8 cellular contexts compared by ENCODE assay signal in genomic region chr6:28251648-28252506, GRCh38. TPM values are rescaled to one million over a fixed set of nuclear protein-coding genes. Genes with fewer than 3 reads are reported as not detected.
A peak's percentile ranks its signal among the peaks of the same experiment; 100 is the strongest.
DNase-seq lines count a peak whose midpoint lies in the region; ATAC-seq and TF ChIP-seq lines count a peak whose summit lies in the region.

TSS of gene ZKSCAN4 (minus strand) at chr6:28252269. CDS start at chr6:28251980, 289 bp downstream.

- ATAC-seq in lung (ENCODE audit: insufficient read depth, low FRiP score), result peak; percentile 97

- CTCF ChIA-PET in activated CD4-positive, alpha-beta memory T cell treated with anti-CD3 and anti-CD28 coated beads, Interleukin-2, amount 10 ng/mL, durations not matched to agents 7 days and 5 days (lab: Charles Lee), result interaction anchor here (0.7 to 2.1 kb wide), 6 partner anchors 15 to 147 kb away, joined by 3 to 12 read pairs (median 4); partner anchors contain the start of genes PGBD1 and ZSCAN26

- H3K27me3 ChIP-seq in lung (ENCODE audit: control insufficient read depth, insufficient read depth), result no peaks in the 10 kb centered on the region

- H3K27ac Mint-ChIP-seq in activated CD4-positive, alpha-beta memory T cell treated with anti-CD3 and anti-CD28 coated beads, Interleukin-2, amount 10 ng/mL, durations not matched to agents 7 days and 5 days, result peak within 1 kb of the TSS; percentile 78

- H3K9me3 ChIP-seq in lung (ENCODE audit: control insufficient read depth in 2 of 2, insufficient read depth in 1 of 2, low read length in 1 of 2), result no peaks in the 10 kb centered on the region

- H3K27me3 Mint-ChIP-seq in activated CD4-positive, alpha-beta memory T cell treated with anti-CD3 and anti-CD28 coated beads, Interleukin-2, amount 10 ng/mL, durations not matched to agents 7 days and 5 days, result no peaks in the 10 kb centered on the region

- H3K9me3 Mint-ChIP-seq in activated CD4-positive, alpha-beta memory T cell treated with anti-CD3 and anti-CD28 coated beads, Interleukin-2, amount 10 ng/mL, durations not matched to agents 7 days and 5 days, result no peaks in the 10 kb centered on the region

- DNase-seq in Ammon's horn (ENCODE audit: low spot score) (peak; percentile 89), GM19238 (ENCODE audit: insufficient read length, low spot score) (peak; percentile 66), HK-2 (ENCODE audit: unreplicated experiment) (peak; percentile 72), NCI-H82 (lab: John Stamatoyannopoulos, UW) (peak; percentile 97), lung (ENCODE audit: low spot score) (peak; percentile 75)
- DNase-seq in activated CD4-positive, alpha-beta memory T cell treated with anti-CD3 and anti-CD28 coated beads, Interleukin-2, amount 10 ng/mL, durations not matched to agents 7 days and 5 days, result peak; percentile 76
- peak; percentile 54 for DNase-seq in effector CD8-positive, alpha-beta T cell (lab: John Stamatoyannopoulos, UW)
- peak; percentile 64 to 73 (median 72) for DNase-seq in stimulated activated CD4-positive, alpha-beta T cell treated with anti-CD3 and anti-CD28 coated beads, TNF-alpha, amount 100 ng/mL, for 24 hours (ENCODE audit: low read depth in 3 of 3)

- peak within 1 kb of the TSS; percentile 34 to 68 for H3K27ac ChIP-seq in lung (ENCODE audit: low read depth in 1 of 2, low read length in 1 of 2)

- peak within 1 kb of the TSS; percentile 82 for H3K4me3 ChIP-seq in lung

- POLR2A ChIA-PET in activated CD4-positive, alpha-beta memory T cell treated with anti-CD3 and anti-CD28 coated beads, Interleukin-2, amount 10 ng/mL, durations not matched to agents 7 days and 5 days (lab: Charles Lee), result interaction anchor here (0.7 to 1.8 kb wide), 12 partner anchors 12 to 361 kb away, joined by 3 to 27 read pairs (median 5); partner anchors contain the start of genes PGBD1, ZKSCAN3, ZKSCAN8 and ZSCAN16

- peak within 1 kb of the TSS; percentile 98 for H3K4me3 Mint-ChIP-seq in activated CD4-positive, alpha-beta memory T cell treated with anti-CD3 and anti-CD28 coated beads, Interleukin-2, amount 10 ng/mL, durations not matched to agents 7 days and 5 days

- WGBS in lung, 2 donors, result 0 to 1% methylated on average over 33 to 36 of the region's 36 CpGs

- H3K4me1 ChIP-seq in lung (ENCODE audit: control insufficient read depth in 2 of 2, insufficient read depth in 2 of 2, low read length in 2 of 2), result peaks cover 11% of the 10 kb centered on the region in 2 donors

- peaks cover 29% of the 10 kb centered on the region for H3K4me1 Mint-ChIP-seq in activated CD4-positive, alpha-beta memory T cell treated with anti-CD3 and anti-CD28 coated beads, Interleukin-2, amount 10 ng/mL, durations not matched to agents 7 days and 5 days

- peaks cover 19% of the 10 kb centered on the region for H3K36me3 Mint-ChIP-seq in activated CD4-positive, alpha-beta memory T cell treated with anti-CD3 and anti-CD28 coated beads, Interleukin-2, amount 10 ng/mL, durations not matched to agents 7 days and 5 days (ENCODE audit: low read depth)

- TF ChIP-seq CTCF in lung (IDR thresholded peaks at IDR 0.05; ENCODE audit: control extremely low read depth, extremely low read depth), result no peak

- peaks cover 0 to 8% of the 10 kb centered on the region in 2 donors for H3K36me3 ChIP-seq in lung (ENCODE audit: control insufficient read depth in 2 of 2, insufficient read depth in 2 of 2, low read length in 2 of 2)

RNA-seq across cellular contexts. Expression of gene ZKSCAN4, which starts in this region (rescaled TPM):
- 1 to 10 TPM; 6.3 to 6.6 TPM for total RNA-seq in activated CD4-positive, alpha-beta memory T cell treated with anti-CD3 and anti-CD28 coated beads, Interleukin-2, amount 10 ng/mL, durations not matched to agents 7 days and 5 days
- 1 to 10 TPM; 5.8 to 8.2 TPM for total RNA-seq in lung
- polyA plus RNA-seq in lung, result 1 to 10 TPM; 2.3 to 2.6 TPM

Comparison
In these comparisons a context has a peak if more than half of its experiments do, and no peak if none do; other contexts are left out.
1. Peak in every context shown above with its lines: DNase-seq, ATAC-seq, H3K4me3 ChIP-seq and H3K27ac ChIP-seq.